16 cellular contexts compared by ENCODE assay signal in the genomic region with DNA sequence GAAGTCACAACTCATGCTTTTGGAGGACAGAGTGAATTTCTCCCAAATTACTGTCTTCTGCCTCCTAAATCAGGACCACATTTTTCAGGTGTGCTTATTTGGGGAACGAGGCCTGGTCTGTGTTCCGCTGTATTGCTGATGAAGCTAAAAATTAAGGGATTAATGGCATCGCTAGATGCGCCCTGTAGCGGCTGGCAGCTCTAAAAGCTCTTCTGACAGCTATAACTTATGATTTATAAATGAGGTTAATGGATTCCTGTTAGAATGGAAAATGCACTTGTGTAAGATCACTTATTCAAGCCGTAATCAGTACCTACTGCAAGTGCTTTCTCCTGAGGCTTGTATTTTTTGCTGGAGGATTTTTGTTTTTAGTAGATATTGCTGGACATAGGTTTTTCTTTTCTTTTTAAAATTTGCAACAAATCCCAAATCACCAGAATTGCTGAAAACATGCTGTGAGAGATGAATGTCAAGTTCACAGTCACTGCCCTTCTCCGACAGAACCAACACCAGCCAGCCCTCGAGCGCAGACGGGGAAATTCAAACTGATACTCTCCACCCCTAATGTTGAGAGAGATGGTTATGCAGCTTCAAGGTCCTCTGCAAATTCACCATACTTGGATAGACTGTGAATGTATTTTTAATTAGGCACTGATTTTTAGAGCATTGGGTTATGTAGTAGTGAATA. TPM values are rescaled to one million over a fixed set of nuclear protein-coding genes. Genes with fewer than 3 reads are reported as not detected.
DNase-seq lines count a peak whose midpoint lies in the region; ATAC-seq and TF ChIP-seq lines count a peak whose summit lies in the region.
"Had no signal": no experiment of that assay in that cellular context is flagged by ENCODE, and none has a peak within 500 bp of the region (broad histone marks: within the 10 kb centered on the region; RNA-seq: fewer than 3 reads in every experiment).

No MANE protein-coding gene starts in this region.

- H3K27ac ChIP-seq in sigmoid colon, result peak overlapping the region in 3 of 4 donors; percentile 88 to 96 (median 88)
- no peak overlapping the region for H3K27ac ChIP-seq in smooth muscle cell (ENCODE audit: low read depth)
- H3K27ac ChIP-seq: left ventricle myocardium inferior, psoas muscle had no signal

- peak overlapping the region; percentile 11 for H3K4me3 Mint-ChIP-seq in activated CD4-positive, alpha-beta T cell treated with anti-CD3 and anti-CD28 coated beads, Interleukin-2, amount 10 ng/mL, durations not matched to agents 24 days and 14 days

- TF ChIP-seq POLR2A in sigmoid colon (IDR thresholded peaks at IDR 0.05), result no peak

- TF ChIP-seq EP300 in sigmoid colon (IDR thresholded peaks at IDR 0.05), result peak in 1 of 4 donors; percentile 26

- no peaks in the 10 kb centered on the region for H3K9me3 Mint-ChIP-seq in activated CD4-positive, alpha-beta T cell treated with anti-CD3 and anti-CD28 coated beads, Interleukin-2, amount 10 ng/mL, durations not matched to agents 24 days and 14 days

- no peak overlapping the region for H3K4me3 ChIP-seq in sigmoid colon
- H3K4me3 ChIP-seq in smooth muscle cell, result no peak overlapping the region
- H3K4me3 ChIP-seq: left ventricle myocardium inferior, psoas muscle, upper lobe of left lung had no signal

- peaks cover 20% of the 10 kb centered on the region for H3F3A ChIP-seq in smooth muscle cell (ENCODE audit: low read depth)

- H4K20me1 ChIP-seq in smooth muscle cell (ENCODE audit: low read depth), result no peaks in the 10 kb centered on the region

- TF ChIP-seq CTCF in sigmoid colon (IDR thresholded peaks at IDR 0.05) (no peak), smooth muscle cell (IDR thresholded peaks at IDR 0.05; ENCODE audit: borderline replicate concordance, insufficient read depth, poor library complexity, severe bottlenecking) (no peak)

- H3K36me3 ChIP-seq in sigmoid colon, result no peaks in the 10 kb centered on the region
- no peaks in the 10 kb centered on the region for H3K36me3 ChIP-seq in smooth muscle cell (ENCODE audit: low read depth)
- H3K36me3 ChIP-seq: left ventricle myocardium inferior, upper lobe of left lung had no signal

- no peak overlapping the region for H3K9ac ChIP-seq in smooth muscle cell (ENCODE audit: low read depth)

- DNase-seq in activated CD4-positive, alpha-beta T cell treated with anti-CD3 and anti-CD28 coated beads, Interleukin-2, amount 10 ng/mL, durations not matched to agents 24 days and 14 days, result no peak
- DNase-seq in activated CD4-positive, alpha-beta T cell treated with anti-CD3 and anti-CD28 coated beads, Interleukin-2, amount 50 U/mL, for 1 hour, result no peak
- peak; percentile 36 to 46 for DNase-seq in activated T-cell treated with anti-CD3 and anti-CD28 coated beads, Interleukin-2, amount 50 U/mL, for 48 hours
- DNase-seq in sigmoid colon, result no peak
- no peak for DNase-seq in midbrain (lab: John Stamatoyannopoulos, UW)
- DNase-seq in smooth muscle cell (lab: John Stamatoyannopoulos, UW; ENCODE audit: unreplicated experiment), result no peak
- DNase-seq: amygdala, cerebellar nuclear complex, foreskin melanocyte, left ventricle myocardium inferior, NCI-H2171, psoas muscle, SHP77 treated with DMSO at 0.1 percent for 48 hours, upper lobe of left lung had no signal

- ATAC-seq in HG03442 (IDR thresholded peaks at IDR 0.05; ENCODE audit: unreplicated experiment), result peak; percentile 17
- no peak for ATAC-seq in HG02970 (IDR thresholded peaks at IDR 0.05; ENCODE audit: low FRiP score, unreplicated experiment)
- ATAC-seq: psoas muscle had no signal

- no peaks in the 10 kb centered on the region for H3K36me3 Mint-ChIP-seq in activated CD4-positive, alpha-beta T cell treated with anti-CD3 and anti-CD28 coated beads, Interleukin-2, amount 10 ng/mL, durations not matched to agents 24 days and 14 days (ENCODE audit: low read depth)

- no peaks in the 10 kb centered on the region for H3K79me2 ChIP-seq in smooth muscle cell (ENCODE audit: low read depth)

- no peaks in the 10 kb centered on the region for H3K9me3 ChIP-seq in sigmoid colon
- H3K9me3 ChIP-seq in smooth muscle cell (replicated peaks; ENCODE audit: low read depth), result no peaks in the 10 kb centered on the region
- H3K9me3 ChIP-seq: left ventricle myocardium inferior, psoas muscle, upper lobe of left lung had no signal

- intact Hi-C loops in activated CD4-positive, alpha-beta T cell treated with anti-CD3 and anti-CD28 coated beads, Interleukin-2, amount 10 ng/mL, durations not matched to agents 24 days and 14 days (cut with micrococcal nuclease), result loop anchor here (2.0 kb wide), 1 partner anchor 48 kb away; no protein-coding TSS in a partner anchor
- intact Hi-C loops in sigmoid colon (cut with DNase I), result no loop called here

- H3K27ac Mint-ChIP-seq in activated CD4-positive, alpha-beta T cell treated with anti-CD3 and anti-CD28 coated beads, Interleukin-2, amount 10 ng/mL, durations not matched to agents 24 days and 14 days, result no peak overlapping the region

- peaks cover 29% of the 10 kb centered on the region for H3K4me1 Mint-ChIP-seq in activated CD4-positive, alpha-beta T cell treated with anti-CD3 and anti-CD28 coated beads, Interleukin-2, amount 10 ng/mL, durations not matched to agents 24 days and 14 days

- H3K27me3 Mint-ChIP-seq in activated CD4-positive, alpha-beta T cell treated with anti-CD3 and anti-CD28 coated beads, Interleukin-2, amount 10 ng/mL, durations not matched to agents 24 days and 14 days, result peaks cover 42% of the 10 kb centered on the region

- H3K4me1 ChIP-seq in sigmoid colon (peaks cover 0 to 83% (median 70%) of the 10 kb centered on the region in 4 donors), smooth muscle cell (ENCODE audit: low read depth) (peaks cover 14% of the 10 kb centered on the region)
- H3K4me1 ChIP-seq: psoas muscle had no signal

- WGBS in sigmoid colon, 2 donors, result 86 to 87% methylated on average over 10 of the region's 10 CpGs
- 95% methylated on average over 10 of the region's 10 CpGs for WGBS in smooth muscle cell (ENCODE audit: low lambda C conversion rate)

- H3K4me2 ChIP-seq in smooth muscle cell, result no peak overlapping the region

- no peaks in the 10 kb centered on the region for H3K27me3 ChIP-seq in sigmoid colon
- H3K27me3 ChIP-seq in smooth muscle cell (ENCODE audit: low read depth), result no peaks in the 10 kb centered on the region
- H3K27me3 ChIP-seq: upper lobe of left lung had no signal

- no peak overlapping the region for H2AFZ ChIP-seq in smooth muscle cell (ENCODE audit: low read depth)

RNA-seq across cellular contexts. Expression of gene AKAP12, which starts 49.1 kb away (rescaled TPM):
- 1.0 and 1.1 TPM in 2 replicates for total RNA-seq in activated CD4-positive, alpha-beta T cell treated with anti-CD3 and anti-CD28 coated beads, Interleukin-2, amount 10 ng/mL, durations not matched to agents 24 days and 14 days
- total RNA-seq in sigmoid colon (100 to 1,000 TPM; 133 to 244 (median 209) TPM), smooth muscle cell (13.3 and 13.8 TPM in 2 replicates)
- polyA plus RNA-seq in sigmoid colon (10 to 100 TPM in 1 of 3 donors, 1 to 10 TPM in 2; 1.2 to 17.2 (median 9.0) TPM), smooth muscle cell (10.7 and 23.3 TPM in 2 replicates)

Comparison
In these comparisons a context has a peak if more than half of its experiments do, and no peak if none do; other contexts are left out.
1. DNase-seq: peak in activated T-cell treated with anti-CD3 and anti-CD28 coated beads, Interleukin-2, amount 50 U/mL, for 48 hours (2 of 2); none in activated CD4-positive, alpha-beta T cell treated with anti-CD3 and anti-CD28 coated beads, Interleukin-2, amount 10 ng/mL, durations not matched to agents 24 days and 14 days (single experiment), activated CD4-positive, alpha-beta T cell treated with anti-CD3 and anti-CD28 coated beads, Interleukin-2, amount 50 U/mL, for 1 hour (single experiment), sigmoid colon (single experiment), midbrain (single experiment) and smooth muscle cell (single experiment).